Comparison of ENCODE assay signal across 8 cellular contexts in the genomic region with DNA sequence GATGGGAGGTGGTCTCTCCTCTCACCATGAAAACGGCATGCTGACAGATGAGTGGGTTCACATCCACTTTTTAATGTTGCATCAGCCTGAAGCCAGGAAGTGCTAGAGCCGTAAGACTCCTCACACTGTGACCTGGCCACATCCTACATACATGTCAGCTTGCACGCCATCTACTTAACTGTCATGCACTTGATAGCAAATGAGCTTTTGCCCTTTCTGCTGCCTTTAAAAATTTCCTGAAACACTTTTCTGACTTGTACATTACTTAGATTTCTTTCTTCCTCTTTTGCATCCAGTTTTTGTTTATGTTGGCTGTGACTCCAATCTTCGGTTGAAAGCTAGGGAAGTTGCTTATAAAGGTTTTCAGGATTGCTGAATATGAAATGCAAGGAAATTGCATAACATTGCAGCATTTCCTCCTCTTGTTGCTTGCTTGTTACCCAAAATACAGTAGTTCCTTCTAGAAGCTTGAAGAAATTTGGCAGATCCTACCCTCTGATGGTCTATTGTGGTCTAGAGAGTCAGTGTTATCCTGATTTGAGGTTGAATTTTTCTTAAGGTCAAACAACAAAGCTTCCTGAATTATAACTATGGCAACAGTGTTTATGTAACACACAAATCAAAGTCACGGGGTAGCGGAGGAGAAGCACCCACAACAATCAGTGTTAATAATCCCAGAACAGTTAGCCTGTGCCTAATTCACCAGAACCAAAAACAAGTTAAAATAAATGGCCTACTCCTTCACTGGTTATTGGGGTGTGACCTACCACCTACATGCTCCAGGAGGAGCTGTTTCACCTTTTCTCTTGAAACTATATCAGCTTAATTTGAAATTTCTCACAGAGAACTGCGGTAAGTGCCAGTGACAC.
DNase-seq lines count a peak whose midpoint lies in the region; ATAC-seq, FAIRE-seq and TF ChIP-seq lines count a peak whose summit lies in the region.

No MANE protein-coding gene starts in this region.

- DNase-seq in D721Med (ENCODE audit: insufficient read length, low spot score) (no peak), RPMI8226 (peak; percentile 41), hepatic stellate cell (ENCODE audit: low spot score) (peak; percentile 57), smooth muscle cell (lab: John Stamatoyannopoulos, UW; ENCODE audit: unreplicated experiment) (no peak), SHP77 treated with DMSO at 0.1 percent for 48 hours (lab: John Stamatoyannopoulos, UW) (no peak)

- peak overlapping the region; percentile 39 for H2AFZ ChIP-seq in smooth muscle cell (ENCODE audit: low read depth)

- no peak overlapping the region for H3K4me3 ChIP-seq in smooth muscle cell

- peak overlapping the region; percentile 75 for H3K9ac ChIP-seq in smooth muscle cell (ENCODE audit: low read depth)

- H3K36me3 ChIP-seq in smooth muscle cell (ENCODE audit: low read depth) = no peaks in the 10 kb centered on the region

- no peaks in the 10 kb centered on the region for H3K4me1 ChIP-seq in smooth muscle cell (ENCODE audit: low read depth)

- H3F3A ChIP-seq in smooth muscle cell (ENCODE audit: low read depth) = peaks cover 4% of the 10 kb centered on the region

- no peak for FAIRE-seq in D721Med (lab: Jason Lieb, UNC)

- no peaks in the 10 kb centered on the region for H4K20me1 ChIP-seq in smooth muscle cell (ENCODE audit: low read depth)

- ATAC-seq in GM19372 (IDR thresholded peaks at IDR 0.05; ENCODE audit: low read depth, unreplicated experiment) (peak; percentile 75), HG03439 (IDR thresholded peaks at IDR 0.05; ENCODE audit: unreplicated experiment) (peak; percentile 56)

- peak; percentile 65 for TF ChIP-seq CTCF in D721Med (IDR thresholded peaks at IDR 0.05; ENCODE audit: insufficient read depth, missing control alignments)
- TF ChIP-seq CTCF in smooth muscle cell (IDR thresholded peaks at IDR 0.05; ENCODE audit: borderline replicate concordance, insufficient read depth, poor library complexity, severe bottlenecking) = peak; percentile 52

- H3K27me3 ChIP-seq in smooth muscle cell (ENCODE audit: low read depth) = no peaks in the 10 kb centered on the region

- peak overlapping the region; percentile 23 for H3K27ac ChIP-seq in adipose tissue (ENCODE audit: low read depth, low read length)
- H3K27ac ChIP-seq in smooth muscle cell (ENCODE audit: low read depth) = peak overlapping the region; percentile 90

- WGBS in adipose tissue, 3 donors = 12 to 48% (median 20%) methylated on average over 7 of the region's 7 CpGs
- WGBS in smooth muscle cell (ENCODE audit: low lambda C conversion rate) = 51% methylated on average over 7 of the region's 7 CpGs

- H3K4me2 ChIP-seq in smooth muscle cell = peak overlapping the region; percentile 23

- no peaks in the 10 kb centered on the region for H3K9me3 ChIP-seq in smooth muscle cell (replicated peaks; ENCODE audit: low read depth)

- H3K79me2 ChIP-seq in smooth muscle cell (ENCODE audit: low read depth) = no peaks in the 10 kb centered on the region

Comparison
In these comparisons a context has a peak if more than half of its experiments do, and no peak if none do; other contexts are left out.
1. DNase-seq: peak in RPMI8226 (single experiment) and hepatic stellate cell (single experiment); none in D721Med (single experiment), smooth muscle cell (single experiment) and SHP77 treated with DMSO at 0.1 percent for 48 hours (single experiment).